ENCODE assay signal across 19 cellular contexts in the genomic region with DNA sequence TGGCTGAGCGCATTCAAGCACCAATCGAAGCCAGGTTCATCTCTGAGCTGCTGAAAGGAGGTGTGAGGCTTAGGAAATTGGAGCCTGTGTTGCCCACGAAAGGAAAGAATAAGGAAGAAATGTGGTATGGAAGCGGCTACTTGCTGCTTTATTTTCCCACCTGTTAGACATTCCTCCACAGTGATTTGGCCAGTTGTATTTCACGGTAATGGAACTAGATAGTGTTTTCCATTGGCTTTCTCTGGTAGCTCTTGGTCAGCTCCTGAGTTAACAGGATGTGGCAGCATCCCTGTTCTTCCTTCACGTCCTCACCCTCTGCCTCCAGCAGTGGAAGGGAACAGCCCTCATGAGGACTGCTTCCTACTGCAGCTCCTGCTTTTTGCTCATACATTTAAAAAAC. TPM values are rescaled to one million over a fixed set of nuclear protein-coding genes. Genes with fewer than 3 reads are reported as not detected.
DNase-seq lines count a peak whose midpoint lies in the region; ATAC-seq and TF ChIP-seq lines count a peak whose summit lies in the region.
"Had no signal": no experiment of that assay in that cellular context is flagged by ENCODE, and none has a peak within 500 bp of the region (broad histone marks: within the 10 kb centered on the region; RNA-seq: fewer than 3 reads in every experiment).

No MANE protein-coding gene starts in this region.

- POLR2A ChIA-PET in naive thymus-derived CD4-positive, alpha-beta T cell (lab: Charles Lee), result no interaction called here
- POLR2A ChIA-PET in Caco-2 (lab: Charles Lee), result no interaction called here

- H3K9me3 ChIP-seq in naive thymus-derived CD4-positive, alpha-beta T cell (ENCODE audit: control insufficient read depth in 2 of 3, low read length in 3 of 3), result no peaks in the 10 kb centered on the region
- no peaks in the 10 kb centered on the region for H3K9me3 ChIP-seq in Caco-2

- peak overlapping the region; percentile 15 to 62 for H3K27ac Mint-ChIP-seq in activated naive CD4-positive, alpha-beta T cell treated with anti-CD3 and anti-CD28 coated beads, Interleukin-2, amount 50 U/mL, for 72 hours
- peak overlapping the region; percentile 58 for H3K27ac Mint-ChIP-seq in activated T-helper 17 cell treated with anti-CD3 and anti-CD28 coated beads, Interleukin-2, amount 50 U/mL, for 72 hours
- H3K27ac Mint-ChIP-seq in naive thymus-derived CD4-positive, alpha-beta T cell, result peak overlapping the region in 7 of 9 donors; percentile 20 to 86 (median 64)
- peak overlapping the region; percentile 74 for H3K27ac Mint-ChIP-seq in stimulated activated naive B cell treated with anti-CD40 and anti-IgM and Interleukin-4, amounts not matched to agents 10 μg/mL and 1 μg/mL and 100 μg/mL, for 72 hours
- no peak overlapping the region for H3K27ac Mint-ChIP-seq in Caco-2 (ENCODE audit: unreplicated experiment)

- H3K9me3 Mint-ChIP-seq in activated naive CD4-positive, alpha-beta T cell treated with anti-CD3 and anti-CD28 coated beads, Interleukin-2, amount 50 U/mL, for 72 hours, result no peaks in the 10 kb centered on the region
- H3K9me3 Mint-ChIP-seq in activated T-helper 17 cell treated with anti-CD3 and anti-CD28 coated beads, Interleukin-2, amount 50 U/mL, for 72 hours, result no peaks in the 10 kb centered on the region
- H3K9me3 Mint-ChIP-seq in naive thymus-derived CD4-positive, alpha-beta T cell, result no peaks in the 10 kb centered on the region
- no peaks in the 10 kb centered on the region for H3K9me3 Mint-ChIP-seq in stimulated activated naive B cell treated with anti-CD40 and anti-IgM and Interleukin-4, amounts not matched to agents 10 μg/mL and 1 μg/mL and 100 μg/mL, for 72 hours
- no peaks in the 10 kb centered on the region for H3K9me3 Mint-ChIP-seq in Caco-2 (ENCODE audit: unreplicated experiment)

- TF ChIP-seq CTCF in Caco-2 (IDR thresholded peaks at IDR 0.05; ENCODE audit: insufficient read depth in 1 of 2, low read depth in 1 of 2, low read length in 1 of 2, severe bottlenecking in 1 of 2, unreplicated experiment in 1 of 2), result no peak

- no peak overlapping the region for H3K4me3 ChIP-seq in naive thymus-derived CD4-positive, alpha-beta T cell (ENCODE audit: low read length)
- no peak overlapping the region for H3K4me3 ChIP-seq in Caco-2 (ENCODE audit: low read depth, low read length)

- no peaks in the 10 kb centered on the region for H3K27me3 ChIP-seq in naive thymus-derived CD4-positive, alpha-beta T cell (ENCODE audit: control insufficient read depth in 2 of 2, insufficient read depth in 2 of 2, low read length in 2 of 2)
- H3K27me3 ChIP-seq in Caco-2 (replicated peaks; ENCODE audit: control insufficient read depth, insufficient read depth, low read length), result no peaks in the 10 kb centered on the region

- no TSS peak for BruUV-seq in Caco-2 (replicated peaks; lab: Mats Ljungman, UMichigan)

- DNase-seq in activated naive CD4-positive, alpha-beta T cell treated with anti-CD3 and anti-CD28 coated beads, Interleukin-2, amount 50 U/mL, for 72 hours (ENCODE audit: low spot score in 2 of 2), result no peak
- DNase-seq in activated naive CD4-positive, alpha-beta T cell (lab: John Stamatoyannopoulos, UW), result no peak
- no peak for DNase-seq in naive thymus-derived CD4-positive, alpha-beta T cell
- no peak for DNase-seq in stimulated activated naive B cell treated with anti-CD40 and anti-IgM and Interleukin-4, amounts not matched to agents 10 μg/mL and 1 μg/mL and 100 μg/mL, for 72 hours
- no peak for DNase-seq in Caco-2
- DNase-seq: AML-193, C1 segment of cervical spinal cord, DMS79, H7, KBM-7, NCI-H1092 treated with DMSO at 0.1 percent for 48 hours, NCI-H1436 treated with DMSO at 0.1 percent for 48 hours, NCI-H1930, NCI-H2227 treated with DMSO at 0.1 percent for 48 hours, NCI-H510A treated with DMSO at 0.1 percent for 48 hours, NCI-H748 treated with DMSO at 0.1 percent for 48 hours had no signal

- peaks cover 0 to 63% (median 3%) of the 10 kb centered on the region in 3 experiments for H3K36me3 ChIP-seq in naive thymus-derived CD4-positive, alpha-beta T cell (ENCODE audit: control insufficient read depth in 2 of 3, insufficient read depth in 3 of 3, low read length in 3 of 3)
- no peaks in the 10 kb centered on the region for H3K36me3 ChIP-seq in Caco-2 (ENCODE audit: control insufficient read depth, insufficient read depth, low read length)

- CTCF ChIA-PET in naive thymus-derived CD4-positive, alpha-beta T cell (lab: Charles Lee), result interaction anchor here (1.5 kb wide), 1 partner anchor 56 kb away, joined by 8 read pairs; no protein-coding TSS in a partner anchor
- CTCF ChIA-PET in Caco-2 (lab: Charles Lee), result interaction anchor here (0.8 kb wide), 1 partner anchor 171 kb away, joined by 4 read pairs; no protein-coding TSS in a partner anchor

- H3K36me3 Mint-ChIP-seq in activated naive CD4-positive, alpha-beta T cell treated with anti-CD3 and anti-CD28 coated beads, Interleukin-2, amount 50 U/mL, for 72 hours, result peaks cover 12 to 25% of the 10 kb centered on the region in 2 donors
- H3K36me3 Mint-ChIP-seq in activated T-helper 17 cell treated with anti-CD3 and anti-CD28 coated beads, Interleukin-2, amount 50 U/mL, for 72 hours (ENCODE audit: low read depth), result peaks cover 81% of the 10 kb centered on the region
- H3K36me3 Mint-ChIP-seq in naive thymus-derived CD4-positive, alpha-beta T cell, result peaks cover 15 to 26% (median 22%) of the 10 kb centered on the region in 5 donors
- H3K36me3 Mint-ChIP-seq in stimulated activated naive B cell treated with anti-CD40 and anti-IgM and Interleukin-4, amounts not matched to agents 10 μg/mL and 1 μg/mL and 100 μg/mL, for 72 hours, result peaks cover 34 to 53% of the 10 kb centered on the region in 2 donors
- peaks cover 29% of the 10 kb centered on the region for H3K36me3 Mint-ChIP-seq in Caco-2 (ENCODE audit: insufficient read depth, unreplicated experiment)

- no peaks in the 10 kb centered on the region for H3K27me3 Mint-ChIP-seq in activated T-helper 17 cell treated with anti-CD3 and anti-CD28 coated beads, Interleukin-2, amount 50 U/mL, for 72 hours
- no peaks in the 10 kb centered on the region for H3K27me3 Mint-ChIP-seq in naive thymus-derived CD4-positive, alpha-beta T cell
- H3K27me3 Mint-ChIP-seq in stimulated activated naive B cell treated with anti-CD40 and anti-IgM and Interleukin-4, amounts not matched to agents 10 μg/mL and 1 μg/mL and 100 μg/mL, for 72 hours, result no peaks in the 10 kb centered on the region
- no peaks in the 10 kb centered on the region for H3K27me3 Mint-ChIP-seq in Caco-2 (ENCODE audit: insufficient read depth, unreplicated experiment)

- H3K4me1 ChIP-seq in naive thymus-derived CD4-positive, alpha-beta T cell (ENCODE audit: control insufficient read depth in 2 of 2, insufficient read depth in 2 of 2, low read length in 2 of 2), result peaks cover 0 to 10% of the 10 kb centered on the region in 2 donors
- H3K4me1 ChIP-seq in Caco-2, result 0 out of 2 replicates have a peak, but pooled peaks cover 6% of the 10 kb centered on the region

- H3K4me3 Mint-ChIP-seq in activated T-helper 17 cell treated with anti-CD3 and anti-CD28 coated beads, Interleukin-2, amount 50 U/mL, for 72 hours, result no peak overlapping the region
- no peak overlapping the region for H3K4me3 Mint-ChIP-seq in naive thymus-derived CD4-positive, alpha-beta T cell
- peak overlapping the region in 1 of 2 donors; percentile 36 for H3K4me3 Mint-ChIP-seq in stimulated activated naive B cell treated with anti-CD40 and anti-IgM and Interleukin-4, amounts not matched to agents 10 μg/mL and 1 μg/mL and 100 μg/mL, for 72 hours
- H3K4me3 Mint-ChIP-seq in Caco-2 (ENCODE audit: unreplicated experiment), result no peak overlapping the region

- H3K4me1 Mint-ChIP-seq in activated T-helper 17 cell treated with anti-CD3 and anti-CD28 coated beads, Interleukin-2, amount 50 U/mL, for 72 hours, result peaks cover 17% of the 10 kb centered on the region
- H3K4me1 Mint-ChIP-seq in naive thymus-derived CD4-positive, alpha-beta T cell, result peaks cover 19 to 35% (median 29%) of the 10 kb centered on the region in 7 donors
- peaks cover 14 to 17% of the 10 kb centered on the region in 2 donors for H3K4me1 Mint-ChIP-seq in stimulated activated naive B cell treated with anti-CD40 and anti-IgM and Interleukin-4, amounts not matched to agents 10 μg/mL and 1 μg/mL and 100 μg/mL, for 72 hours
- H3K4me1 Mint-ChIP-seq in Caco-2 (ENCODE audit: low read depth, unreplicated experiment), result peaks cover 8% of the 10 kb centered on the region

- intact Hi-C loops in naive thymus-derived CD4-positive, alpha-beta T cell (cut with micrococcal nuclease), result no loop called here
- intact Hi-C loops in Caco-2 (cut with micrococcal nuclease; ENCODE audit: unreplicated experiment), result no loop called here

- no peak for ATAC-seq in activated naive CD4-positive, alpha-beta T cell treated with anti-CD3 and anti-CD28 coated beads, Interleukin-2, amount 50 U/mL, for 72 hours
- no peak for ATAC-seq in activated T-helper 17 cell treated with anti-CD3 and anti-CD28 coated beads, Interleukin-2, amount 50 U/mL, for 72 hours (replicated peaks)
- ATAC-seq in naive thymus-derived CD4-positive, alpha-beta T cell, result no peak
- ATAC-seq in stimulated activated naive B cell treated with anti-CD40 and anti-IgM and Interleukin-4, amounts not matched to agents 10 μg/mL and 1 μg/mL and 100 μg/mL, for 72 hours (replicated peaks), result no peak
- ATAC-seq in HG02571 (IDR thresholded peaks at IDR 0.05; ENCODE audit: unreplicated experiment), result no peak
- ATAC-seq in GM18511 (IDR thresholded peaks at IDR 0.05; ENCODE audit: unreplicated experiment), result no peak

- no peak overlapping the region for H3K27ac ChIP-seq in naive thymus-derived CD4-positive, alpha-beta T cell (ENCODE audit: low read depth, low read length)

RNA-seq across cellular contexts. Expression of gene BID, which starts 44.7 kb away (rescaled TPM):
- 10 to 100 TPM in 1 of 2 donors, 1 to 10 TPM in 1; 9.8 to 19.0 TPM for total RNA-seq in activated naive CD4-positive, alpha-beta T cell treated with anti-CD3 and anti-CD28 coated beads, Interleukin-2, amount 50 U/mL, for 72 hours
- 10 to 100 TPM in 1 of 2 donors, 1 to 10 TPM in 1; 6.2 to 19.2 TPM for total RNA-seq in activated T-helper 17 cell treated with anti-CD3 and anti-CD28 coated beads, Interleukin-2, amount 50 U/mL, for 72 hours
- total RNA-seq in naive thymus-derived CD4-positive, alpha-beta T cell, result 10 to 100 TPM; 15.4 to 64.6 (median 21.9) TPM
- polyA plus RNA-seq in naive thymus-derived CD4-positive, alpha-beta T cell, result 10 to 100 TPM; 51.4 to 66.2 TPM
- total RNA-seq in Caco-2 (2022), result 28.2 and 28.7 TPM in 2 replicates
